ENCODE assay signal across 8 cellular contexts in the genomic region with DNA sequence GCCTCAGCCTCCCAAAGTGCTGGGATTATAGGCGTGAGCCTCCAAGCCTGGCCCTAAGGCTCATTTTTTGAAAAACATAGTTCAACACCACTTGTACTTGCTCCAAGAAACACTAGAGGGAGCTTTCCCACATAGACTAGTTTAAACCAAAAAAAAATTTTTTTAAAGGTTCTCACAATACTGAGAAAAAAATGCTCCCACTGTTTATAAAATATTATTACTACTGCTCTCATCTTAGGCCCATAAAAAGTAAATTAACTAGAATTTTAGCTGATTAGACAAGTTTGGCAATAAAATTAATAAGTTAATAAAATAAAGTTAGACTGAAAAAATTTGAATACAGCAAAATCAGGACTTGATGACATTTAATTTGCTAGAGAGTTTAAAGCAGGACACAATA.
A peak's percentile ranks its signal among the peaks of the same experiment; 100 is the strongest.
DNase-seq lines count a peak whose midpoint lies in the region; ATAC-seq and TF ChIP-seq lines count a peak whose summit lies in the region.

No MANE protein-coding gene starts in this region.

- peak; percentile 79 for ATAC-seq in GM18502 (IDR thresholded peaks at IDR 0.05; ENCODE audit: poor library complexity, unreplicated experiment)
- ATAC-seq in HG02870 (IDR thresholded peaks at IDR 0.05; ENCODE audit: unreplicated experiment) = peak; percentile 41
- ATAC-seq in GM19328 (IDR thresholded peaks at IDR 0.05; ENCODE audit: unreplicated experiment) = no peak

- H3K4me3 ChIP-seq in AG10803 (ENCODE audit: low read length) = no peak overlapping the region
- H3K4me3 ChIP-seq in adipocyte (ENCODE audit: low read length) = peak overlapping the region; percentile 40
- H3K4me3 ChIP-seq in spleen = no peak overlapping the region

- intact Hi-C loops in spleen (cut with DNase I; ENCODE audit: low total_unique reads) = loop anchor here (5.0 to 10.0 kb wide), 2 partner anchors 105 to 172 kb away; a partner anchor contains a TSS

- H3K4me1 ChIP-seq in adipocyte (ENCODE audit: control insufficient read depth, insufficient read depth, low read length) = peaks cover 52% of the 10 kb centered on the region
- H3K4me1 ChIP-seq in spleen = peaks cover 0 to 31% (median 6%) of the 10 kb centered on the region in 6 donors

- DNase-seq in AG10803 (ENCODE audit: low read depth) (peak; percentile 59), NCI-H2029 (lab: John Stamatoyannopoulos, UW) (peak; percentile 16), adipocyte (ENCODE audit: low read depth) (peak; percentile 88), hepatic stellate cell (ENCODE audit: low spot score) (peak; percentile 29), spleen (no peak)

- no peak for TF ChIP-seq POLR2A in spleen (IDR thresholded peaks at IDR 0.05)

- H3K36me3 ChIP-seq in adipocyte (ENCODE audit: control insufficient read depth, insufficient read depth, low read length, severe bottlenecking) (no peaks in the 10 kb centered on the region), spleen (no peaks in the 10 kb centered on the region)

- H3K9me3 ChIP-seq in adipocyte (ENCODE audit: control insufficient read depth, low read length) (no peaks in the 10 kb centered on the region), spleen (no peaks in the 10 kb centered on the region)

- peak; percentile 79 for TF ChIP-seq CTCF in AG10803 (conservative IDR thresholded peaks at IDR 0.05; ENCODE audit: low read length)
- TF ChIP-seq CTCF in spleen (IDR thresholded peaks at IDR 0.05 in 8 of 11, conservative IDR thresholded peaks at IDR 0.05 in 3 of 11) = peak in 10 of 11 experiments; percentile 25 to 75 (median 60)

- 24 to 46% (median 31%) methylated on average over 1 of the region's 1 CpG for WGBS in spleen, 5 donors

- peak overlapping the region in 4 of 8 donors; percentile 5 to 34 (median 28) for H3K27ac ChIP-seq in spleen

- H3K27me3 ChIP-seq in adipocyte (replicated peaks; ENCODE audit: control insufficient read depth, insufficient read depth, low read length) = no peaks in the 10 kb centered on the region
- no peaks in the 10 kb centered on the region for H3K27me3 ChIP-seq in spleen (replicated peaks in 1 of 7)

- peak overlapping the region; percentile 82 for H3K9ac ChIP-seq in adipocyte (ENCODE audit: low read length)
